8 cellular contexts compared by ENCODE assay signal in genomic region chr4:140326395-140326993, GRCh38. TPM values are rescaled to one million over a fixed set of nuclear protein-coding genes. Genes with fewer than 3 reads are reported as not detected.
DNase-seq lines count a peak whose midpoint lies in the region; ATAC-seq, FAIRE-seq and TF ChIP-seq lines count a peak whose summit lies in the region.

No MANE protein-coding gene starts in this region.

- DNase-seq in AG08395 (ENCODE audit: low spot score) = peak; percentile 72
- peak; percentile 34 for DNase-seq in H7
- DNase-seq in RPMI8226 = peak; percentile 26
- DNase-seq in fibroblast of peridontal ligament (ENCODE audit: extremely low read depth) = peak; percentile 79
- peak in 3 of 5 donors; percentile 19 to 49 (median 25) for DNase-seq in ovary
- DNase-seq in posterior vena cava (ENCODE audit: low spot score) = no peak
- no peak for DNase-seq in RCC 7860 (ENCODE audit: low spot score)

- H3K36me3 ChIP-seq in H7 (replicated peaks; ENCODE audit: control insufficient read depth, insufficient read depth, low read length) = no peaks in the 10 kb centered on the region
- no peaks in the 10 kb centered on the region for H3K36me3 ChIP-seq in ovary

- TF ChIP-seq EP300 in ovary (IDR thresholded peaks at IDR 0.05) = no peak

- no peak for ATAC-seq in GM18498 (IDR thresholded peaks at IDR 0.05; ENCODE audit: unreplicated experiment)

- no peaks in the 10 kb centered on the region for H3K4me1 ChIP-seq in ovary (ENCODE audit: insufficient read depth)

- no peaks in the 10 kb centered on the region for H3K9me3 ChIP-seq in ovary

- H3K27ac ChIP-seq in ovary = no peak overlapping the region

- no peaks in the 10 kb centered on the region for H3K27me3 ChIP-seq in H7 (ENCODE audit: control insufficient read depth, insufficient read depth, low read length)
- H3K27me3 ChIP-seq in ovary = no peaks in the 10 kb centered on the region

- 27 to 37% (median 33%) methylated on average over 2 of the region's 2 CpGs for WGBS in ovary, 3 donors

- TF ChIP-seq POLR2A in ovary (IDR thresholded peaks at IDR 0.05) = no peak

- H3K4me3 ChIP-seq in H7 (ENCODE audit: insufficient read depth, low read depth, low read length) (no peak overlapping the region), ovary (no peak overlapping the region)

- TF ChIP-seq CTCF in ovary (IDR thresholded peaks at IDR 0.05) = peak; percentile 35 to 70 (median 69)

- FAIRE-seq in RCC 7860 (lab: Jason Lieb, UNC) = no peak

- intact Hi-C loops in ovary (cut with DNase I) (loop anchor here in 2 of 4 donors (5.0 to 10.0 kb wide), 3 partner anchors 592 to 672 kb away; no protein-coding TSS in a partner anchor), posterior vena cava (cut with DNase I) (loop anchor here in 1 of 2 donors (10.0 kb wide), 1 partner anchor 592 kb away; no protein-coding TSS in a partner anchor)

RNA-seq across cellular contexts. Expression of gene SCOC, which starts 47.0 kb away (rescaled TPM):
- 52.0 and 59.0 TPM in 2 replicates for total RNA-seq in H7 (2014; rRNA removed; shearing (Covaris generic))
- 10 to 100 TPM; 32.4 to 48.0 (median 43.4) TPM for total RNA-seq in ovary
- polyA plus RNA-seq in ovary = 10 to 100 TPM; 37.1 to 47.8 TPM
- 10 to 100 TPM; 62.2 to 63.7 TPM for total RNA-seq in posterior vena cava

Comparison
In these comparisons a context has a peak if more than half of its experiments do, and no peak if none do; other contexts are left out.
1. DNase-seq: peak in AG08395 (single experiment), H7 (single experiment), RPMI8226 (single experiment), fibroblast of peridontal ligament (single experiment) and ovary (3 of 5); none in posterior vena cava (single experiment) and RCC 7860 (single experiment).